1 cellular context compared by ENCODE assay signal in the genomic region with DNA sequence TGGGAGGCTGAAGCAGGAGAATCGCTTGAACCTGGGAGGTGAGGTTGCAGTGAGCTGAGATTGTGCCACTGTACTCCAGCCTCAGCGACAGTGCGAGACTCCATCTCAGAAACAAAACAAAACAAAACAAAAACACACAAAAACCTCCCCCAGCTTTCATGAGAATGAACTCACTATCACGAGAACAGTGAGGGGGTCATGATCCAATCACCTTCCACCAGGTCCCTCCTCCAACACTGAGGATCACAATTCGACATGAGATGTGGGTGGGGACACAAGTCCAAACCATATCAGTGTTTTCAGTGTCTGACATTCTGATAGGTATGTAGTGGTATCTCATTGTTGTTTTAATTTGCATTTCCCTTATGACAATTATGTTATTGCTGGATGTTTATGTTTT.
TF ChIP-seq lines count a peak whose summit lies in the region.

No MANE protein-coding gene starts in this region.

TF ChIP-seq in K562, 482 proteins besides CTCF, POLR2A, EP300 and RAD21 (continued from another document and continues in another):
- TF ChIP-seq ZBTB11 (CRISPR knock-in tag; IDR thresholded peaks at IDR 0.05), result no peak
- TF ChIP-seq ZNF584 (CRISPR knock-in tag; IDR thresholded peaks at IDR 0.05; ENCODE audit: low read depth), result no peak
- TF ChIP-seq ZNF140 (CRISPR knock-in tag; IDR thresholded peaks at IDR 0.05), result no peak
- TF ChIP-seq SREBF2 (CRISPR knock-in tag; IDR thresholded peaks at IDR 0.05), result no peak
- TF ChIP-seq NCOA2 (IDR thresholded peaks at IDR 0.05; ENCODE audit: partially characterized antibody in 2 of 2), result no peak
- peak; percentile 60; the same call in 1 of the 2 replicates for TF ChIP-seq SOX6 (IDR thresholded peaks at IDR 0.05)
- TF ChIP-seq NONO (IDR thresholded peaks at IDR 0.05; ENCODE audit: low read depth in 2 of 2, low read length in 1 of 2), result no peak
- no peak for TF ChIP-seq FOSL1 (tag; conservative IDR thresholded peaks at IDR 0.05)
- TF ChIP-seq POLR2G (IDR thresholded peaks at IDR 0.05; ENCODE audit: low read depth, low read length), result no peak
- 0 out of 2 replicates have a peak, but pooled peaks have one; percentile 20 for TF ChIP-seq ATF7 (IDR thresholded peaks at IDR 0.05)
- TF ChIP-seq NFIX (CRISPR knock-in tag; IDR thresholded peaks at IDR 0.05; ENCODE audit: low read depth), result no peak
- no peak for TF ChIP-seq ESRRB (CRISPR knock-in tag; IDR thresholded peaks at IDR 0.05; ENCODE audit: borderline replicate concordance)
- TF ChIP-seq SRF (CRISPR knock-in tag; IDR thresholded peaks at IDR 0.05), result no peak
- no peak for TF ChIP-seq HNRNPLL (IDR thresholded peaks at IDR 0.05; ENCODE audit: low read depth, low read length, poor library complexity, severe bottlenecking)
- TF ChIP-seq POU5F1 (IDR thresholded peaks at IDR 0.05; ENCODE audit: borderline replicate concordance, low read depth, low read length, partially characterized antibody), result no peak
- TF ChIP-seq TRIM24 (IDR thresholded peaks at IDR 0.05), result no peak
- no peak for TF ChIP-seq RBM39 (optimal IDR thresholded peaks at IDR 0.05; ENCODE audit: low read depth, low read length)
- TF ChIP-seq ZNF347 (CRISPR knock-in tag; IDR thresholded peaks at IDR 0.05; ENCODE audit: low read depth), result no peak
- TF ChIP-seq ZNF75A (CRISPR knock-in tag; IDR thresholded peaks at IDR 0.05), result no peak
- TF ChIP-seq, protein P1, sequence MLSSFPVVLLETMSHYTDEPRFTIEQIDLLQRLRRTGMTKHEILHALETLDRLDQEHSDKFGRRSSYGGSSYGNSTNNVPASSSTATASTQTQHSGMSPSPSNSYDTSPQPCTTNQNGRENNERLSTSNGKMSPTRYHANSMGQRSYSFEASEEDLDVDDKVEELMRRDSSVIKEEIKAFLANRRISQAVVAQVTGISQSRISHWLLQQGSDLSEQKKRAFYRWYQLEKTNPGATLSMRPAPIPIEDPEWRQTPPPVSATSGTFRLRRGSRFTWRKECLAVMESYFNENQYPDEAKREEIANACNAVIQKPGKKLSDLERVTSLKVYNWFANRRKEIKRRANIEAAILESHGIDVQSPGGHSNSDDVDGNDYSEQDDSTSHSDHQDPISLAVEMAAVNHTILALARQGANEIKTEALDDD (IDR thresholded peaks at IDR 0.05), result no peak
- TF ChIP-seq RBM25 (IDR thresholded peaks at IDR 0.05; ENCODE audit: low read depth, low read length, severe bottlenecking), result peak; percentile 10
- no peak for TF ChIP-seq MTA2 (IDR thresholded peaks at IDR 0.05; ENCODE audit: low read depth)
- TF ChIP-seq ZNF184 (CRISPR knock-in tag; IDR thresholded peaks at IDR 0.05), result no peak
- no peak for TF ChIP-seq ZNF518B (CRISPR knock-in tag; IDR thresholded peaks at IDR 0.05)
- TF ChIP-seq, protein P2, sequence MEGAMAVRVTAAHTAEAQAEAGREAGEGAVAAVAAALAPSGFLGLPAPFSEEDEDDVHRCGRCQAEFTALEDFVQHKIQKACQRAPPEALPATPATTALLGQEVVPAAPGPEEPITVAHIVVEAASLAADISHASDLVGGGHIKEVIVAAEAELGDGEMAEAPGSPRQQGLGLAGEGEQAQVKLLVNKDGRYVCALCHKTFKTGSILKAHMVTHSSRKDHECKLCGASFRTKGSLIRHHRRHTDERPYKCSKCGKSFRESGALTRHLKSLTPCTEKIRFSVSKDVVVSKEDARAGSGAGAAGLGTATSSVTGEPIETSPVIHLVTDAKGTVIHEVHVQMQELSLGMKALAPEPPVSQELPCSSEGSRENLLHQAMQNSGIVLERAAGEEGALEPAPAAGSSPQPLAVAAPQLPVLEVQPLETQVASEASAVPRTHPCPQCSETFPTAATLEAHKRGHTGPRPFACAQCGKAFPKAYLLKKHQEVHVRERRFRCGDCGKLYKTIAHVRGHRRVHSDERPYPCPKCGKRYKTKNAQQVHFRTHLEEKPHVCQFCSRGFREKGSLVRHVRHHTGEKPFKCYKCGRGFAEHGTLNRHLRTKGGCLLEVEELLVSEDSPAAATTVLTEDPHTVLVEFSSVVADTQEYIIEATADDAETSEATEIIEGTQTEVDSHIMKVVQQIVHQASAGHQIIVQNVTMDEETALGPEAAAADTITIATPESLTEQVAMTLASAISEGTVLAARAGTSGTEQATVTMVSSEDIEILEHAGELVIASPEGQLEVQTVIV (CRISPR knock-in tag; IDR thresholded peaks at IDR 0.05; ENCODE audit: borderline replicate concordance), result no peak
- no peak for TF ChIP-seq CBX5 (IDR thresholded peaks at IDR 0.05; ENCODE audit: borderline replicate concordance, low read depth)
- TF ChIP-seq, protein P3, sequence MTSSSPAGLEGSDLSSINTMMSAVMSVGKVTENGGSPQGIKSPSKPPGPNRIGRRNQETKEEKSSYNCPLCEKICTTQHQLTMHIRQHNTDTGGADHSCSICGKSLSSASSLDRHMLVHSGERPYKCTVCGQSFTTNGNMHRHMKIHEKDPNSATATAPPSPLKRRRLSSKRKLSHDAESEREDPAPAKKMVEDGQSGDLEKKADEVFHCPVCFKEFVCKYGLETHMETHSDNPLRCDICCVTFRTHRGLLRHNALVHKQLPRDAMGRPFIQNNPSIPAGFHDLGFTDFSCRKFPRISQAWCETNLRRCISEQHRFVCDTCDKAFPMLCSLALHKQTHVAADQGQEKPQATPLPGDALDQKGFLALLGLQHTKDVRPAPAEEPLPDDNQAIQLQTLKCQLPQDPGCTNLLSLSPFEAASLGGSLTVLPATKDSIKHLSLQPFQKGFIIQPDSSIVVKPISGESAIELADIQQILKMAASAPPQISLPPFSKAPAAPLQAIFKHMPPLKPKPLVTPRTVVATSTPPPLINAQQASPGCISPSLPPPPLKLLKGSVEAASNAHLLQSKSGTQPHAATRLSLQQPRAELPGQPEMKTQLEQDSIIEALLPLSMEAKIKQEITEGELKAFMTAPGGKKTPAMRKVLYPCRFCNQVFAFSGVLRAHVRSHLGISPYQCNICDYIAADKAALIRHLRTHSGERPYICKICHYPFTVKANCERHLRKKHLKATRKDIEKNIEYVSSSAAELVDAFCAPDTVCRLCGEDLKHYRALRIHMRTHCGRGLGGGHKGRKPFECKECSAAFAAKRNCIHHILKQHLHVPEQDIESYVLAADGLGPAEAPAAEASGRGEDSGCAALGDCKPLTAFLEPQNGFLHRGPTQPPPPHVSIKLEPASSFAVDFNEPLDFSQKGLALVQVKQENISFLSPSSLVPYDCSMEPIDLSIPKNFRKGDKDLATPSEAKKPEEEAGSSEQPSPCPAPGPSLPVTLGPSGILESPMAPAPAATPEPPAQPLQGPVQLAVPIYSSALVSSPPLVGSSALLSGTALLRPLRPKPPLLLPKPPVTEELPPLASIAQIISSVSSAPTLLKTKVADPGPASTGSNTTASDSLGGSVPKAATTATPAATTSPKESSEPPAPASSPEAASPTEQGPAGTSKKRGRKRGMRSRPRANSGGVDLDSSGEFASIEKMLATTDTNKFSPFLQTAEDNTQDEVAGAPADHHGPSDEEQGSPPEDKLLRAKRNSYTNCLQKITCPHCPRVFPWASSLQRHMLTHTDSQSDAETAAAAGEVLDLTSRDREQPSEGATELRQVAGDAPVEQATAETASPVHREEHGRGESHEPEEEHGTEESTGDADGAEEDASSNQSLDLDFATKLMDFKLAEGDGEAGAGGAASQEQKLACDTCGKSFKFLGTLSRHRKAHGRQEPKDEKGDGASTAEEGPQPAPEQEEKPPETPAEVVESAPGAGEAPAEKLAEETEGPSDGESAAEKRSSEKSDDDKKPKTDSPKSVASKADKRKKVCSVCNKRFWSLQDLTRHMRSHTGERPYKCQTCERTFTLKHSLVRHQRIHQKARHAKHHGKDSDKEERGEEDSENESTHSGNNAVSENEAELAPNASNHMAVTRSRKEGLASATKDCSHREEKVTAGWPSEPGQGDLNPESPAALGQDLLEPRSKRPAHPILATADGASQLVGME (CRISPR knock-in tag; IDR thresholded peaks at IDR 0.05), result no peak
- peak; percentile 49; the same call in 1 of the 2 replicates for TF ChIP-seq ARID1B (IDR thresholded peaks at IDR 0.05)
- TF ChIP-seq, protein P4, sequence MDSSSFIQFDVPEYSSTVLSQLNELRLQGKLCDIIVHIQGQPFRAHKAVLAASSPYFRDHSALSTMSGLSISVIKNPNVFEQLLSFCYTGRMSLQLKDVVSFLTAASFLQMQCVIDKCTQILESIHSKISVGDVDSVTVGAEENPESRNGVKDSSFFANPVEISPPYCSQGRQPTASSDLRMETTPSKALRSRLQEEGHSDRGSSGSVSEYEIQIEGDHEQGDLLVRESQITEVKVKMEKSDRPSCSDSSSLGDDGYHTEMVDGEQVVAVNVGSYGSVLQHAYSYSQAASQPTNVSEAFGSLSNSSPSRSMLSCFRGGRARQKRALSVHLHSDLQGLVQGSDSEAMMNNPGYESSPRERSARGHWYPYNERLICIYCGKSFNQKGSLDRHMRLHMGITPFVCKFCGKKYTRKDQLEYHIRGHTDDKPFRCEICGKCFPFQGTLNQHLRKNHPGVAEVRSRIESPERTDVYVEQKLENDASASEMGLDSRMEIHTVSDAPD (CRISPR knock-in tag; IDR thresholded peaks at IDR 0.05), result no peak
- no peak for TF ChIP-seq SREBF1 (IDR thresholded peaks at IDR 0.05; ENCODE audit: borderline replicate concordance, low read depth, low read length)
